Comparison of ENCODE assay signal across 11 cellular contexts in the genomic region with DNA sequence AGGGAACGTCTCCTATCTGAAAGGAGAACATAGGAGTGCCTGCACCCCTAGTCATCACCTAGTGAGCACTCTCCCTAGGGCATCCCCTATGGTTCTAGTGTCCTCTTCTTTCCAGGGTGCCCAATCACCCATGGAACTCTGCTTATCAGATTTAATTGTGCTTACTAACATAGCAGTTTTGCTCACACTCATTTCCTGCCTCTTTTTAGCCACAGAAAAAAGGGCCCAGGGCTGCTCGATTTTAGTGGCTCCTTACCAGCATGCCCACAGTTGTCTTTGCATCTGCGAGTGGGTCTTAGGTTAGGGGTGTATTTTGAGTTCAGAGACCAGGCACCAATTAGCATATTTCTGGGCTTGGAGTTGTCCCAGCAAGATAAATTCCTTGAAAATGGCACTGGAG.
A peak's percentile ranks its signal among the peaks of the same experiment; 100 is the strongest.
DNase-seq lines count a peak whose midpoint lies in the region; ATAC-seq and TF ChIP-seq lines count a peak whose summit lies in the region.
"Had no signal": no experiment of that assay in that cellular context is flagged by ENCODE, and none has a peak within 500 bp of the region (broad histone marks: within the 10 kb centered on the region; RNA-seq: fewer than 3 reads in every experiment).

No MANE protein-coding gene starts in this region.

- no peaks in the 10 kb centered on the region for H3K9me3 ChIP-seq in Loucy (ENCODE audit: insufficient read depth, low read depth, low read length)
- H3K9me3 ChIP-seq: gastrocnemius medialis had no signal

- H3K9me3 Mint-ChIP-seq in activated naive CD4-positive, alpha-beta T cell treated with anti-CD3 and anti-CD28 coated beads, Interleukin-2, amount 50 U/mL, for 72 hours, result peaks cover 0 to 12% of the 10 kb centered on the region in 2 donors

- H3K27ac Mint-ChIP-seq in activated naive CD4-positive, alpha-beta T cell treated with anti-CD3 and anti-CD28 coated beads, Interleukin-2, amount 50 U/mL, for 72 hours, result peak overlapping the region; percentile 60 to 95

- H3K4me2 ChIP-seq in Loucy (ENCODE audit: low read depth, low read length, poor library complexity, severe bottlenecking), result peak overlapping the region; percentile 91

- H3K9ac ChIP-seq in Loucy (ENCODE audit: low read depth, low read length, poor library complexity, severe bottlenecking), result peak overlapping the region; percentile 88

- no peaks in the 10 kb centered on the region for H3K9me2 ChIP-seq in Loucy (replicated peaks; ENCODE audit: low read depth, low read length)

- no peaks in the 10 kb centered on the region for H3K27me3 ChIP-seq in Loucy (ENCODE audit: insufficient read depth, low read length, poor library complexity, severe bottlenecking)
- H3K27me3 ChIP-seq: gastrocnemius medialis had no signal

- DNase-seq in stimulated activated naive CD4-positive, alpha-beta T cell treated with Interleukin-2 at 50 U/mL for 16 hours (lab: John Stamatoyannopoulos, UW), result peak; percentile 2
- no peak for DNase-seq in stimulated activated naive CD4-positive, alpha-beta T cell (lab: John Stamatoyannopoulos, UW)
- no peak for DNase-seq in activated naive CD4-positive, alpha-beta T cell treated with anti-CD3 and anti-CD28 coated beads, Interleukin-2, amount 50 U/mL, for 72 hours (ENCODE audit: low spot score in 2 of 2)
- no peak for DNase-seq in NCI-H1436 (lab: John Stamatoyannopoulos, UW)
- no peak for DNase-seq in mesenteric fat pad (ENCODE audit: low spot score)
- DNase-seq in NK-92 treated with Interleukin-12 subunit alpha and Interleukin-12 subunit beta, amount 100 ng/mL, for 24 hours (lab: John Stamatoyannopoulos, UW), result no peak
- no peak for DNase-seq in epidermal melanocyte (ENCODE audit: insufficient read length, low spot score)
- DNase-seq: gastrocnemius medialis, H7, NCI-H1417 treated with DMSO at 0.1 percent for 48 hours had no signal

- peak overlapping the region; percentile 81 for H3K4me3 ChIP-seq in Loucy (ENCODE audit: low read length, poor library complexity, severe bottlenecking)

- H4K20me1 ChIP-seq in Loucy (ENCODE audit: insufficient read depth, low read length, poor library complexity, severe bottlenecking), result no peaks in the 10 kb centered on the region

- ATAC-seq in activated naive CD4-positive, alpha-beta T cell treated with anti-CD3 and anti-CD28 coated beads, Interleukin-2, amount 50 U/mL, for 72 hours, result peak; percentile 46 to 55
- ATAC-seq: gastrocnemius medialis had no signal

- H2AFZ ChIP-seq in Loucy (ENCODE audit: low read length), result peak overlapping the region; percentile 63

- H3F3A ChIP-seq in Loucy (ENCODE audit: low read depth), result no peaks in the 10 kb centered on the region

- peaks cover 25% of the 10 kb centered on the region for H3K79me2 ChIP-seq in Loucy (ENCODE audit: insufficient read depth, low read length)

- peaks cover 15 to 16% of the 10 kb centered on the region in 2 donors for H3K36me3 Mint-ChIP-seq in activated naive CD4-positive, alpha-beta T cell treated with anti-CD3 and anti-CD28 coated beads, Interleukin-2, amount 50 U/mL, for 72 hours

- H3K4me1 ChIP-seq in Loucy (ENCODE audit: insufficient read depth, low read length, poor library complexity, severe bottlenecking), result peaks cover 42% of the 10 kb centered on the region
- H3K4me1 ChIP-seq: gastrocnemius medialis had no signal

- no peaks in the 10 kb centered on the region for H3K36me3 ChIP-seq in Loucy (ENCODE audit: insufficient read depth, low read length)
- H3K36me3 ChIP-seq: gastrocnemius medialis had no signal

- no peak for TF ChIP-seq CTCF in Loucy (conservative IDR thresholded peaks at IDR 0.05; ENCODE audit: low read length)
